ENCODE assay signal across 1 cellular context in genomic region chr18:58178476-58178875, GRCh38.
TF ChIP-seq lines count a peak whose summit lies in the region.

No MANE protein-coding gene starts in this region.

TF ChIP-seq in IMR-90, 13 proteins besides CTCF, POLR2A, EP300 and RAD21:
- no peak for TF ChIP-seq BHLHE40 (IDR thresholded peaks at IDR 0.05; ENCODE audit: low read depth, low read length)
- TF ChIP-seq MAFK (IDR thresholded peaks at IDR 0.05; ENCODE audit: low read depth, low read length) = no peak
- no peak for TF ChIP-seq SMC3 (IDR thresholded peaks at IDR 0.05; ENCODE audit: low read depth, low read length)
